Comparison of ENCODE assay signal across 1 cellular context in the genomic region with DNA sequence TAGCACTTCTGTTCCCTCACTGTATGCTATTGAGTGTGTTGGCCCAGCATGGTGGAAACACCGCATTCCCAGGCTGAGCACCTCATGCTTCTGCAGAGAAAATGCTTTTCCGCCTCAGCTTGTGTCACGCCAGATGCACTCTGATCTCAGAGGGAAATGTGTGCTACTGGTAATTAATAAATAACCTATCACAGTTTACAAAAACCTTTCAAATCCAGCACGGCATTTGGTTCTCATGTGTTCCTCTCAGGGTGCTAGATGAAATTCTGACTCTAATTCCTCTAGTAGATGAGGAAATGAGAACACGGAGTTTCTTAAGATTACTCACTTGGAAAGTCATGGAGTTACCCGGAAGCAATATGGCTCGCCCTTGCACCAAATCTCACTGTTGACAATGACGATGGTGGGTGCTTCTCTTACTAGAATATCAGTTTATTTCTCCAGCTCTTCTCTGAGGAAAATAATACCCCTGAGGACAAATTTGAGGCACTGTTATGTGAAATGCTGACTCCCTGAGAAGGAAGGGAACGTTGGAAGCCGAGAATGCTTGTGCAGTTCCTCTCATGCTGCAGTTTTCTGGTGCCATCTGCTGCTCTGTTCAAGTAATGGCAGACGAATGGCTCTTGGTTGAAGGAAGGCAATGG.
A peak's percentile ranks its signal among the peaks of the same experiment; 100 is the strongest.
TF ChIP-seq lines count a peak whose summit lies in the region.

No MANE protein-coding gene starts in this region.

TF ChIP-seq in HEK293, 187 proteins besides CTCF, POLR2A, EP300 and RAD21 (continued from another document):
- TF ChIP-seq ZNF654 (tag by site-specific recombination; IDR thresholded peaks at IDR 0.05; ENCODE audit: low read depth) = peak; percentile 98
- TF ChIP-seq, protein P1, sequence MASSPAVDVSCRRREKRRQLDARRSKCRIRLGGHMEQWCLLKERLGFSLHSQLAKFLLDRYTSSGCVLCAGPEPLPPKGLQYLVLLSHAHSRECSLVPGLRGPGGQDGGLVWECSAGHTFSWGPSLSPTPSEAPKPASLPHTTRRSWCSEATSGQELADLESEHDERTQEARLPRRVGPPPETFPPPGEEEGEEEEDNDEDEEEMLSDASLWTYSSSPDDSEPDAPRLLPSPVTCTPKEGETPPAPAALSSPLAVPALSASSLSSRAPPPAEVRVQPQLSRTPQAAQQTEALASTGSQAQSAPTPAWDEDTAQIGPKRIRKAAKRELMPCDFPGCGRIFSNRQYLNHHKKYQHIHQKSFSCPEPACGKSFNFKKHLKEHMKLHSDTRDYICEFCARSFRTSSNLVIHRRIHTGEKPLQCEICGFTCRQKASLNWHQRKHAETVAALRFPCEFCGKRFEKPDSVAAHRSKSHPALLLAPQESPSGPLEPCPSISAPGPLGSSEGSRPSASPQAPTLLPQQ (tag by site-specific recombination; IDR thresholded peaks at IDR 0.05) = 0 out of 2 replicates have a peak, but pooled peaks have one; percentile 29
- TF ChIP-seq GLI4 (tag by site-specific recombination; IDR thresholded peaks at IDR 0.05) = no peak
- TF ChIP-seq ZNF169 (tag by site-specific recombination; IDR thresholded peaks at IDR 0.05) = no peak
- no peak for TF ChIP-seq GFI1B (tag by site-specific recombination; IDR thresholded peaks at IDR 0.05)
- TF ChIP-seq ZNF530 (tag by site-specific recombination; IDR thresholded peaks at IDR 0.05; ENCODE audit: low read depth) = no peak
- TF ChIP-seq, protein P2, sequence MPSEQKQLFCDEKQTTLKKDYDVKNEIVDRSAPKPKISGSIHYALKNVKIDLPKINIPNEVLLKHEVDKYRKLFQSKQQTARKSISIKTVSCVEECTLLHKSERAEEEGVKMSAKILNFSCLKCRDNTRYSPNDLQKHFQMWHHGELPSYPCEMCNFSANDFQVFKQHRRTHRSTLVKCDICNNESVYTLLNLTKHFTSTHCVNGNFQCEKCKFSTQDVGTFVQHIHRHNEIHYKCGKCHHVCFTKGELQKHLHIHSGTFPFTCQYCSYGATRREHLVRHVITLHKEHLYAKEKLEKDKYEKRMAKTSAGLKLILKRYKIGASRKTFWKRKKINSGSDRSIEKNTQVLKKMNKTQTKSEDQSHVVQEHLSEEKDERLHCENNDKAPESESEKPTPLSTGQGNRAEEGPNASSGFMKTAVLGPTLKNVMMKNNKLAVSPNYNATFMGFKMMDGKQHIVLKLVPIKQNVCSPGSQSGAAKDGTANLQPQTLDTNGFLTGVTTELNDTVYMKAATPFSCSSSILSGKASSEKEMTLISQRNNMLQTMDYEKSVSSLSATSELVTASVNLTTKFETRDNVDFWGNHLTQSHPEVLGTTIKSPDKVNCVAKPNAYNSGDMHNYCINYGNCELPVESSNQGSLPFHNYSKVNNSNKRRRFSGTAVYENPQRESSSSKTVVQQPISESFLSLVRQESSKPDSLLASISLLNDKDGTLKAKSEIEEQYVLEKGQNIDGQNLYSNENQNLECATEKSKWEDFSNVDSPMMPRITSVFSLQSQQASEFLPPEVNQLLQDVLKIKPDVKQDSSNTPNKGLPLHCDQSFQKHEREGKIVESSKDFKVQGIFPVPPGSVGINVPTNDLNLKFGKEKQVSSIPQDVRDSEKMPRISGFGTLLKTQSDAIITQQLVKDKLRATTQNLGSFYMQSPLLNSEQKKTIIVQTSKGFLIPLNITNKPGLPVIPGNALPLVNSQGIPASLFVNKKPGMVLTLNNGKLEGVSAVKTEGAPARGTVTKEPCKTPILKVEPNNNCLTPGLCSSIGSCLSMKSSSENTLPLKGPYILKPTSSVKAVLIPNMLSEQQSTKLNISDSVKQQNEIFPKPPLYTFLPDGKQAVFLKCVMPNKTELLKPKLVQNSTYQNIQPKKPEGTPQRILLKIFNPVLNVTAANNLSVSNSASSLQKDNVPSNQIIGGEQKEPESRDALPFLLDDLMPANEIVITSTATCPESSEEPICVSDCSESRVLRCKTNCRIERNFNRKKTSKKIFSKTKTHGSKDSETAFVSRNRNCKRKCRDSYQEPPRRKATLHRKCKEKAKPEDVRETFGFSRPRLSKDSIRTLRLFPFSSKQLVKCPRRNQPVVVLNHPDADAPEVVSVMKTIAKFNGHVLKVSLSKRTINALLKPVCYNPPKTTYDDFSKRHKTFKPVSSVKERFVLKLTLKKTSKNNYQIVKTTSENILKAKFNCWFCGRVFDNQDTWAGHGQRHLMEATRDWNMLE (tag by site-specific recombination; conservative IDR thresholded peaks at IDR 0.05; ENCODE audit: low read depth) = peak; percentile 54
- 0 out of 2 replicates have a peak, but pooled peaks have one; percentile 7 for TF ChIP-seq ZSCAN30 (tag by site-specific recombination; IDR thresholded peaks at IDR 0.05)
- TF ChIP-seq, protein P3, sequence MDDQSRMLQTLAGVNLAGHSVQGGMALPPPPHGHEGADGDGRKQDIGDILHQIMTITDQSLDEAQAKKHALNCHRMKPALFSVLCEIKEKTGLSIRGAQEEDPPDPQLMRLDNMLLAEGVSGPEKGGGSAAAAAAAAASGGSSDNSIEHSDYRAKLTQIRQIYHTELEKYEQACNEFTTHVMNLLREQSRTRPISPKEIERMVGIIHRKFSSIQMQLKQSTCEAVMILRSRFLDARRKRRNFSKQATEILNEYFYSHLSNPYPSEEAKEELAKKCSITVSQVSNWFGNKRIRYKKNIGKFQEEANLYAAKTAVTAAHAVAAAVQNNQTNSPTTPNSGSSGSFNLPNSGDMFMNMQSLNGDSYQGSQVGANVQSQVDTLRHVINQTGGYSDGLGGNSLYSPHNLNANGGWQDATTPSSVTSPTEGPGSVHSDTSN (CRISPR knock-in tag; IDR thresholded peaks at IDR 0.05) = no peak
- 0 out of 2 replicates have a peak, but pooled peaks have one; percentile 39 for TF ChIP-seq ZNF660 (tag by site-specific recombination; IDR thresholded peaks at IDR 0.05)
- TF ChIP-seq ZNF155 (tag by site-specific recombination; IDR thresholded peaks at IDR 0.05) = no peak
- TF ChIP-seq, protein P4, sequence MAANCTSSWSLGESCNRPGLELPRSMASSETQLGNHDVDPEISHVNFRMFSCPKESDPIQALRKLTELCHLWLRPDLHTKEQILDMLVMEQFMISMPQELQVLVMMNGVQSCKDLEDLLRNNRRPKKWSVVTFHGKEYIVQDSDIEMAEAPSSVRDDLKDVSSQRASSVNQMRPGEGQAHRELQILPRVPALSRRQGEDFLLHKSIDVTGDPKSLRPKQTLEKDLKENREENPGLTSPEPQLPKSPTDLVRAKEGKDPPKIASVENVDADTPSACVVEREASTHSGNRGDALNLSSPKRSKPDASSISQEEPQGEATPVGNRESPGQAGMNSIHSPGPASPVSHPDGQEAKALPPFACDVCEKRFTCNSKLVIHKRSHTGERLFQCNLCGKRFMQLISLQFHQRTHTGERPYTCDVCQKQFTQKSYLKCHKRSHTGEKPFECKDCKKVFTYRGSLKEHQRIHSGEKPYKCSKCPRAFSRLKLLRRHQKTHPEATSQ (tag by site-specific recombination; IDR thresholded peaks at IDR 0.05) = no peak
- TF ChIP-seq, protein P5, sequence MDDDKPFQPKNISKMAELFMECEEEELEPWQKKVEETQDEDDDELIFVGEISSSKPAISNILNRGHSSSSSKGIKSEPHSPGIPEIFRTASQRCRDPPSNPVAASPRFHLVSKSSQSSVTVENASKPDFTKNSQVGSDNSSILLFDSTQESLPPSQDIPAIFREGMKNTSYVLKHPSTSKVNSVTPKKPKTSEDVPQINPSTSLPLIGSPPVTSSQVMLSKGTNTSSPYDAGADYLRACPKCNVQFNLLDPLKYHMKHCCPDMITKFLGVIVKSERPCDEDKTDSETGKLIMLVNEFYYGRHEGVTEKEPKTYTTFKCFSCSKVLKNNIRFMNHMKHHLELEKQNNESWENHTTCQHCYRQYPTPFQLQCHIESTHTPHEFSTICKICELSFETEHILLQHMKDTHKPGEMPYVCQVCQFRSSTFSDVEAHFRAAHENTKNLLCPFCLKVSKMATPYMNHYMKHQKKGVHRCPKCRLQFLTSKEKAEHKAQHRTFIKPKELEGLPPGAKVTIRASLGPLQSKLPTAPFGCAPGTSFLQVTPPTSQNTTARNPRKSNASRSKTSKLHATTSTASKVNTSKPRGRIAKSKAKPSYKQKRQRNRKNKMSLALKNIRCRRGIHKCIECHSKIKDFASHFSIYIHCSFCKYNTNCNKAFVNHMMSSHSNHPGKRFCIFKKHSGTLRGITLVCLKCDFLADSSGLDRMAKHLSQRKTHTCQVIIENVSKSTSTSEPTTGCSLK (tag by site-specific recombination; IDR thresholded peaks at IDR 0.05) = no peak
